8 cellular contexts compared by ENCODE assay signal in genomic region chr19:52140077-52140710, GRCh38.
A peak's percentile ranks its signal among the peaks of the same experiment; 100 is the strongest.
DNase-seq lines count a peak whose midpoint lies in the region; TF ChIP-seq lines count a peak whose summit lies in the region.

No MANE protein-coding gene starts in this region.

- H3K36me3 ChIP-seq in iPS-15b (ENCODE audit: control insufficient read depth, insufficient read depth, low read length) = no peaks in the 10 kb centered on the region
- H3K36me3 ChIP-seq in stomach smooth muscle (ENCODE audit: control insufficient read depth in 2 of 2, insufficient read depth in 2 of 2, low read length in 2 of 2) = no peaks in the 10 kb centered on the region

- H3K27ac ChIP-seq in VCaP = peak overlapping the region; percentile 99
- H3K27ac ChIP-seq in stomach smooth muscle (ENCODE audit: low read length) = peak overlapping the region; percentile 90

- peak; percentile 46 to 62 for DNase-seq in NCI-H526 (lab: John Stamatoyannopoulos, UW)
- DNase-seq in NCI-H526 treated with DMSO at 0.1 percent for 48 hours (lab: John Stamatoyannopoulos, UW) = no peak
- no peak for DNase-seq in HK-2 (ENCODE audit: unreplicated experiment)
- no peak for DNase-seq in hippocampal formation (lab: John Stamatoyannopoulos, UW)
- no peak for DNase-seq in SW480 (ENCODE audit: low spot score)

- H3K4me3 ChIP-seq in iPS-15b (ENCODE audit: low read depth, low read length) (peak overlapping the region; percentile 5), stomach smooth muscle (ENCODE audit: low read length in 2 of 2) (peak overlapping the region; percentile 57 to 100)

- H3K9ac ChIP-seq in iPS-15b (ENCODE audit: low read depth, low read length) = no peak overlapping the region
- H3K9ac ChIP-seq in stomach smooth muscle (ENCODE audit: low read length in 2 of 2) = peak overlapping the region; percentile 61 to 68

- no peaks in the 10 kb centered on the region for H3K27me3 ChIP-seq in iPS-15b (ENCODE audit: control insufficient read depth, insufficient read depth, low read length)
- H3K27me3 ChIP-seq in stomach smooth muscle (ENCODE audit: control insufficient read depth in 1 of 2, insufficient read depth in 2 of 2, low read length in 2 of 2) = no peaks in the 10 kb centered on the region

- H3K4me1 ChIP-seq in iPS-15b (ENCODE audit: control insufficient read depth, insufficient read depth, low read length) (peaks cover 2% of the 10 kb centered on the region), stomach smooth muscle (ENCODE audit: control insufficient read depth, insufficient read depth, low read length) (peaks cover 16% of the 10 kb centered on the region)

- TF ChIP-seq CTCF in VCaP (conservative IDR thresholded peaks at IDR 0.05) = no peak

- H3K9me3 ChIP-seq in iPS-15b (ENCODE audit: control insufficient read depth, insufficient read depth, low read length) (no peaks in the 10 kb centered on the region), stomach smooth muscle (ENCODE audit: control insufficient read depth in 2 of 2, low read length in 2 of 2) (peaks cover 0 to 3% of the 10 kb centered on the region in 2 donors)

Comparison
In these comparisons a context has a peak if more than half of its experiments do, and no peak if none do; other contexts are left out.
1. DNase-seq: peak in NCI-H526 (2 of 2); none in NCI-H526 treated with DMSO at 0.1 percent for 48 hours (single experiment), HK-2 (single experiment), hippocampal formation (0 of 2) and SW480 (single experiment).